ENCODE assay signal across 21 cellular contexts in the genomic region with DNA sequence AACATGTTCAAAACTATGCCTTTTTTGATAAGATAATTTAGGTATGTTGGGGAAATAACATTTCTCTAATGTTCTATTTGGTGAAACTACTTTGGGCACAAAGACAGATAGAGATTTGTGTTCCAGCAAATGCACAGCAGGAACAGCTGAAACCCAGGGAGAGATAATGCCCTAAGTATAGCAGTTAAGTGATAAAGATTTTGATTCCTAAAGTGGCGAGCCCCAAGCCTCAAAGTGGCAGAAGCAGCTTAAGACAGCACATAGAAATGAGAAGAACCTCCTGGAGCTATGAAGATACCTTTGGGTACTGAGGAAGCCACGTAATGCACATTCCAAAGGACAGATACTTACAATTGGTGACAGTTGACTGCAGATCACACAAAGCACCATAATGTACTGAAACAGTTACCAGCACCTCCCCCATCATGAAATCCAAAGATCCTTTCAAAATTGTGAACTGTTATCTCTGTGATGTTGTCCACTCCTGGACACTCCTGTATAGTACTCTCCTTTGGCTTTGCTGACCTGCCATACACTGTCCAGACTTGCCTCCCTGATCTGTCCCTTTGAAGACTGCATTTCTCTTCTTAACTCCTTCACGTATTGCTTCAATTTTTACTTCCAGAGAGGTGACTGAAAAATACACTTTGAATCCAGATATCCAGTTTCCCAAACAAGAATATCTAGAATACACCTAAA.
"Had no signal": no experiment of that assay in that cellular context is flagged by ENCODE, and none has a peak within 500 bp of the region (broad histone marks: within the 10 kb centered on the region; RNA-seq: fewer than 3 reads in every experiment).

No MANE protein-coding gene starts in this region.

- H3K9me3 ChIP-seq: pancreas, sigmoid colon had no signal

- H3K9me3 Mint-ChIP-seq: type B pancreatic cell had no signal

- H3K36me3 ChIP-seq: left lung, pancreas, sigmoid colon had no signal

- H3K4me3 Mint-ChIP-seq: natural killer cell treated with Interleukin-12 subunit alpha and Interleukin-12 subunit beta and Interleukin-15 and Interleukin-18, amount 100 ng/mL, for 72 hours; type B pancreatic cell had no signal

- DNase-seq: central memory CD4-positive, alpha-beta T cell; cortex of kidney; dorsolateral prefrontal cortex; effector CD8-positive, alpha-beta T cell; islet precursor cell; mesenchymal stem cell; mucosa of descending colon; occipital lobe; pancreas; sigmoid colon; stimulated activated CD4-positive, alpha-beta T cell treated with anti-CD3 and anti-CD28 coated beads, Interleukin-12 subunit alpha, Interleukin-12 subunit beta, amount 100 ng/mL, for 4 hours; stimulated activated naive CD4-positive, alpha-beta T cell treated with Interleukin-2 at 50 U/mL for 16 hours had no signal

- H3K4me1 ChIP-seq: left lung, pancreas, sigmoid colon had no signal

- H3K27ac ChIP-seq: dorsolateral prefrontal cortex, left lung, pancreas, sigmoid colon, skin epidermis had no signal

- H3K27ac Mint-ChIP-seq: natural killer cell treated with Interleukin-12 subunit alpha and Interleukin-12 subunit beta and Interleukin-15 and Interleukin-18, amount 100 ng/mL, for 72 hours; progenitor cell of endocrine pancreas; type B pancreatic cell had no signal

- H3K36me3 Mint-ChIP-seq: natural killer cell treated with Interleukin-12 subunit alpha and Interleukin-12 subunit beta and Interleukin-15 and Interleukin-18, amount 100 ng/mL, for 72 hours; type B pancreatic cell had no signal

- H3K27me3 ChIP-seq: left lung, pancreas, sigmoid colon had no signal

- FAIRE-seq: frontal cortex, pancreas, urothelium cell line had no signal

- H3K4me3 ChIP-seq: dorsolateral prefrontal cortex, left lung, lung, mucosa of descending colon, pancreas, sigmoid colon, skin epidermis had no signal

- ATAC-seq: esophagus mucosa; left lung; mucosa of descending colon; natural killer cell treated with Interleukin-12 subunit alpha and Interleukin-12 subunit beta and Interleukin-15 and Interleukin-18, amount 100 ng/mL, for 72 hours; pancreas had no signal

- H3K27me3 Mint-ChIP-seq: natural killer cell treated with Interleukin-12 subunit alpha and Interleukin-12 subunit beta and Interleukin-15 and Interleukin-18, amount 100 ng/mL, for 72 hours; progenitor cell of endocrine pancreas; type B pancreatic cell had no signal
